2 cellular contexts compared by ENCODE assay signal in the genomic region with DNA sequence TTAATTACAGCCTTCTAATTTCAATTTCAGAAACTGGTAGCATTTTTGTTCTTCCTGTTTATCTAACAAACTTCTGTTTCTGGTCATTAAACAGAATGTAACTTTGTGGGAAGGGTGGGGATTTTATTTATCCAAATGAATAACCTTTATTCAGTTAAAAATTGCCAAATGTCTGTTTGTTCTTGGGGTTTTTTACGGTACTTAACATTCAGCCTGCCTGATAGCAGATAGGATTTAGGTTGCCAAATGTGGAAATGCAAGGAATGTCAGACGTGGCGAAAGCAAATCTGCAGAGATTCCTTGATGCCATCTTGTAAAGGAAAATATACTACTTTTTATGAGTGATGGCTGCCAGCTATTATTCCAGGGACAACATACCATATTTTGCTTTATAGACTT.
TF ChIP-seq lines count a peak whose summit lies in the region.

No MANE protein-coding gene starts in this region.

TF ChIP-seq in liver, 16 proteins besides CTCF, POLR2A, EP300 and RAD21 (continued from another document):
- TF ChIP-seq REST (IDR thresholded peaks at IDR 0.05) (no peak), YY1 (IDR thresholded peaks at IDR 0.05) (peak; percentile 25)
TF ChIP-seq in liver: peak in this region for 1.

TF ChIP-seq in HepG2, 621 proteins besides CTCF, POLR2A, EP300 and RAD21 (continued from another document):
- TF ChIP-seq UBTF (CRISPR knock-in tag; IDR thresholded peaks at IDR 0.05) = no peak
- TF ChIP-seq ZNF713 (CRISPR knock-in tag; IDR thresholded peaks at IDR 0.05) = no peak
- no peak for TF ChIP-seq KLF13 (CRISPR knock-in tag; IDR thresholded peaks at IDR 0.05)
- no peak for TF ChIP-seq HDAC2 (CRISPR knock-in tag; IDR thresholded peaks at IDR 0.05)
- TF ChIP-seq RAD51 (IDR thresholded peaks at IDR 0.05; ENCODE audit: borderline replicate concordance) = no peak
- TF ChIP-seq HMG20A (CRISPR knock-in tag; IDR thresholded peaks at IDR 0.05; ENCODE audit: borderline replicate concordance) = no peak
- TF ChIP-seq SPEN (CRISPR knock-in tag; IDR thresholded peaks at IDR 0.05; ENCODE audit: low read depth) = no peak
- TF ChIP-seq, protein P1, sequence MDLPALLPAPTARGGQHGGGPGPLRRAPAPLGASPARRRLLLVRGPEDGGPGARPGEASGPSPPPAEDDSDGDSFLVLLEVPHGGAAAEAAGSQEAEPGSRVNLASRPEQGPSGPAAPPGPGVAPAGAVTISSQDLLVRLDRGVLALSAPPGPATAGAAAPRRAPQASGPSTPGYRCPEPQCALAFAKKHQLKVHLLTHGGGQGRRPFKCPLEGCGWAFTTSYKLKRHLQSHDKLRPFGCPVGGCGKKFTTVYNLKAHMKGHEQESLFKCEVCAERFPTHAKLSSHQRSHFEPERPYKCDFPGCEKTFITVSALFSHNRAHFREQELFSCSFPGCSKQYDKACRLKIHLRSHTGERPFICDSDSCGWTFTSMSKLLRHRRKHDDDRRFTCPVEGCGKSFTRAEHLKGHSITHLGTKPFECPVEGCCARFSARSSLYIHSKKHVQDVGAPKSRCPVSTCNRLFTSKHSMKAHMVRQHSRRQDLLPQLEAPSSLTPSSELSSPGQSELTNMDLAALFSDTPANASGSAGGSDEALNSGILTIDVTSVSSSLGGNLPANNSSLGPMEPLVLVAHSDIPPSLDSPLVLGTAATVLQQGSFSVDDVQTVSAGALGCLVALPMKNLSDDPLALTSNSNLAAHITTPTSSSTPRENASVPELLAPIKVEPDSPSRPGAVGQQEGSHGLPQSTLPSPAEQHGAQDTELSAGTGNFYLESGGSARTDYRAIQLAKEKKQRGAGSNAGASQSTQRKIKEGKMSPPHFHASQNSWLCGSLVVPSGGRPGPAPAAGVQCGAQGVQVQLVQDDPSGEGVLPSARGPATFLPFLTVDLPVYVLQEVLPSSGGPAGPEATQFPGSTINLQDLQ (CRISPR knock-in tag; IDR thresholded peaks at IDR 0.05) = no peak
TF ChIP-seq in HepG2: peak in this region for 0.
